In the genomic region with DNA sequence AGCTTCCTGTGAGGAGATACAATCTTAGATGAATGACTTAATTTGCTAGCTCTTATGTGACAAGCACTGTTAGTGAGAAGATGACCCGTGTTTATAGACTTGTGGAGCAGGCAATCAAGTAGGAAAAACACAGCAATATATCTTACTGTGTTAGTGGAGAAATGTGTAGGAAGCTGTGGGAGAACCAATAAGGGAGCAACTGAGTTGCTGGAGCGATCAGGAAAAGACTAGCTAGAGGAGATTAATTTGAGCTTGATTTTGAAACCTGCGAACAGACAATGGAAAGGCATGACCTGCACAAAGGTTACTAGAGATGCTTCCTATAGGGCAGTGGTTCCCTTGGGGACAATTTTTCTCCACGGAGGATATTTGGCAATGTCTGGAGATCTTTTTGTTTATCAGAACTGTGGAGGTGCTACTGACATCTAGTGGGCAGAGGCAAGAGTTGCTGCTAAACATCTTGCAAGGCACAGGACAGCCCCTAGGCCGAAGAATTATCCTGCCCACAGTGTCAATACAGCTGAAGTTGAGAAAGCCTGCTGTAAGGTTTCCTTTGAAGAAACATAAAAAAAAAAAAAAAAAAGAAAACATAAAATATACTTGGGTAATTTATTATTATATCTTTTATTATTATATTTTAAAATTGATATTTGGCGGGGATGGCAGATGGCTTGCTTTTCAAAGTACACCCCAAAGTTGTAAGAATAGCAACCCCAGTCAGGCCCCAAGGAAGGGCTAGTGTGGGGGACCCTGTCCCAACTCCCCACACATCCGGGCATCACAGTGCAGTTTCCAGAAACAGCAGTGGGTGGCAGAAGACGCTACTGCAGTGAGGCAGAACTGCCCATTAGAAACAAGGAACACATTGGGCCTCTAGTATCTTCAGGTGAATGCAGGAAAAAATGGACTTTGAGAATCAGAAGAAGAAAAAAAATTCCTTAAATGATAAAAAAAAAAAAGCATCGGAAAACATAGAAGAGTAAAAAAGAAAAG, we compare ENCODE assay signal across 8 cellular contexts.
A peak's percentile ranks its signal among the peaks of the same experiment; 100 is the strongest.
DNase-seq lines count a peak whose midpoint lies in the region; ATAC-seq and TF ChIP-seq lines count a peak whose summit lies in the region.

No MANE protein-coding gene starts in this region.

- H3K23ac ChIP-seq in mesendoderm (ENCODE audit: low read length), result no peak overlapping the region

- DNase-seq in NCI-H1436 (lab: John Stamatoyannopoulos, UW) (peak; percentile 43), NCI-H1436 treated with DMSO at 0.1 percent for 48 hours (lab: John Stamatoyannopoulos, UW) (no peak), NCI-H446 (lab: John Stamatoyannopoulos, UW) (peak; percentile 6 to 28), cardiac fibroblast (ENCODE audit: low read depth in 2 of 2) (peak; percentile 58 to 68), mesendoderm (peak; percentile 84)

- H3K27me3 ChIP-seq in mesendoderm (ENCODE audit: insufficient read depth, low read length, poor library complexity), result no peaks in the 10 kb centered on the region

- no CpG with 5 or more reads among the region's 9 CpGs for WGBS in mesendoderm (ENCODE audit: extremely low coverage, insufficient coverage, low lambda C conversion rate)

- H2BK15ac ChIP-seq in mesendoderm (replicated peaks; ENCODE audit: low read depth), result no peak overlapping the region

- H3K79me1 ChIP-seq in mesendoderm (ENCODE audit: low read length), result no peaks in the 10 kb centered on the region

- no peak overlapping the region for H3K56ac ChIP-seq in mesendoderm (ENCODE audit: low read length)

- peak overlapping the region; percentile 22 for H3K18ac ChIP-seq in mesendoderm (ENCODE audit: low read length)

- H3K4ac ChIP-seq in mesendoderm (ENCODE audit: low read depth, low read length), result no peak overlapping the region

- H3K9ac ChIP-seq in mesendoderm (ENCODE audit: low read length), result no peak overlapping the region

- H3K4me2 ChIP-seq in mesendoderm (ENCODE audit: low read length), result no peak overlapping the region

- H2AK5ac ChIP-seq in mesendoderm (ENCODE audit: low read length), result no peak overlapping the region

- H3K4me1 ChIP-seq in mesendoderm (ENCODE audit: control insufficient read depth, low read depth, low read length), result no peaks in the 10 kb centered on the region

- no peaks in the 10 kb centered on the region for H3K79me2 ChIP-seq in mesendoderm (ENCODE audit: control insufficient read depth, insufficient read depth, low read length)

- H3K27ac ChIP-seq in mesendoderm (ENCODE audit: low read depth, low read length), result no peak overlapping the region

- H3K36me3 ChIP-seq in mesendoderm (ENCODE audit: control insufficient read depth, insufficient read depth, low read length), result no peaks in the 10 kb centered on the region

- H2BK120ac ChIP-seq in mesendoderm (ENCODE audit: low read depth, low read length), result no peak overlapping the region

- H3K4me3 ChIP-seq in cardiac fibroblast (replicated peaks in 1 of 2; ENCODE audit: low read depth in 2 of 2, low read length in 2 of 2) (no peak overlapping the region), mesendoderm (ENCODE audit: low read length) (no peak overlapping the region)

- peak; percentile 79 for TF ChIP-seq CTCF in cardiac fibroblast (IDR thresholded peaks at IDR 0.05; ENCODE audit: low read depth, low read length)

- ATAC-seq in GM18909 (IDR thresholded peaks at IDR 0.05; ENCODE audit: poor library complexity, unreplicated experiment), result peak; percentile 88
- peak; percentile 81 for ATAC-seq in HG03045 (IDR thresholded peaks at IDR 0.05; ENCODE audit: unreplicated experiment)
- no peak for ATAC-seq in HG03460 (IDR thresholded peaks at IDR 0.05; ENCODE audit: unreplicated experiment)

- no peak overlapping the region for H4K5ac ChIP-seq in mesendoderm (ENCODE audit: low read length)

- no peak overlapping the region for H4K8ac ChIP-seq in mesendoderm (ENCODE audit: low read depth, low read length)

- no peak overlapping the region for H2BK5ac ChIP-seq in mesendoderm (ENCODE audit: low read length)
